Comparison of ENCODE assay signal across 19 cellular contexts in genomic region chr7:42618649-42619315, GRCh38.
"Had no signal": no experiment of that assay in that cellular context is flagged by ENCODE, and none has a peak within 500 bp of the region (broad histone marks: within the 10 kb centered on the region; RNA-seq: fewer than 3 reads in every experiment).

No MANE protein-coding gene starts in this region.

- H3K36me3 ChIP-seq: cardiac muscle cell, gastrocnemius medialis, left ventricle myocardium inferior, neural progenitor cell, prostate gland, right atrium auricular region, thyroid gland had no signal

- H3K4me3 ChIP-seq: cardiac muscle cell, gastrocnemius medialis, left ventricle myocardium inferior, mucosa of descending colon, neural progenitor cell, prostate gland, right atrium auricular region, thyroid gland had no signal

- H3K9me3 ChIP-seq: gastrocnemius medialis, left ventricle myocardium inferior, mucosa of descending colon, prostate gland, right atrium auricular region, thyroid gland had no signal

- H3K36me3 Mint-ChIP-seq: activated naive CD8-positive, alpha-beta T cell; naive B cell; neural progenitor cell had no signal

- H3K27me3 Mint-ChIP-seq: activated naive CD8-positive, alpha-beta T cell had no signal

- H3K4me3 Mint-ChIP-seq: activated naive CD8-positive, alpha-beta T cell; naive B cell; neural progenitor cell had no signal

- H3K4me1 Mint-ChIP-seq: naive B cell had no signal

- H3K27ac Mint-ChIP-seq: activated naive CD8-positive, alpha-beta T cell; naive B cell; neural progenitor cell had no signal

- H3K9ac ChIP-seq: neural progenitor cell had no signal

- H3K9me3 Mint-ChIP-seq: neural progenitor cell had no signal

- H3K27ac ChIP-seq: cardiac muscle cell, gastrocnemius medialis, left ventricle myocardium inferior, neural progenitor cell, prostate gland, right atrium auricular region, thyroid gland had no signal

- H3K4me1 ChIP-seq: gastrocnemius medialis, prostate gland, right atrium auricular region, thyroid gland had no signal

- H3K27me3 ChIP-seq: cardiac muscle cell, gastrocnemius medialis, neural progenitor cell, right atrium auricular region, thyroid gland had no signal

- DNase-seq: activated CD4-positive, alpha-beta T cell treated with anti-CD3 and anti-CD28 coated beads, Interleukin-2, amount 50 U/mL, for 4 hours; activated gamma-delta T cell treated with Interleukin-2 at 50 U/mL for 16 hours; amniotic stem cell; dermis blood vessel endothelial cell; gastrocnemius medialis; left ventricle myocardium inferior; mucosa of descending colon; naive B cell; stimulated activated CD4-positive, alpha-beta T cell treated with anti-CD3 and anti-CD28 coated beads, Interleukin-12 subunit alpha, Interleukin-12 subunit beta, amount 100 ng/mL, for 4 hours; stimulated activated CD4-positive, alpha-beta T cell treated with anti-CD3 and anti-CD28 coated beads, Interleukin-1b, Interleukin-23, amount 100 ng/mL, for 48 hours; stimulated activated CD8-positive, alpha-beta memory T cell treated with anti-CD3 and anti-CD28 coated beads, Interleukin-4, amount 100 ng/mL, for 48 hours; stimulated activated naive CD4-positive, alpha-beta T cell treated with Interleukin-2 at 50 U/mL for 16 hours; T-helper 2 cell; thyroid gland had no signal

- ATAC-seq: gastrocnemius medialis, mucosa of descending colon had no signal
